Comparison of ENCODE assay signal across 1 cellular context in genomic region chr2:85591563-85591962, GRCh38.
TF ChIP-seq lines count a peak whose summit lies in the region.

No MANE protein-coding gene starts in this region.

TF ChIP-seq in H1, 55 proteins besides CTCF, POLR2A, EP300 and RAD21:
- no peak for TF ChIP-seq SP1 (IDR thresholded peaks at IDR 0.05; ENCODE audit: low read depth, low read length)
- no peak for TF ChIP-seq ZNF274 (IDR thresholded peaks at IDR 0.05; ENCODE audit: borderline replicate concordance, extremely low read depth, low read length)
- no peak for TF ChIP-seq NANOG (IDR thresholded peaks at IDR 0.05; ENCODE audit: insufficient read depth, low read depth, low read length, poor library complexity, severe bottlenecking)
- TF ChIP-seq ATF3 (IDR thresholded peaks at IDR 0.05; ENCODE audit: insufficient read depth, low read depth, low read length) = no peak
- no peak for TF ChIP-seq CHD1 (IDR thresholded peaks at IDR 0.05; ENCODE audit: low read depth, low read length)
- TF ChIP-seq BCL11A (IDR thresholded peaks at IDR 0.05; ENCODE audit: low read depth in 2 of 2, low read length in 2 of 2) = no peak
- TF ChIP-seq TBP (IDR thresholded peaks at IDR 0.05; ENCODE audit: low read depth, low read length) = no peak
- no peak for TF ChIP-seq TAF1 (IDR thresholded peaks at IDR 0.05; ENCODE audit: low read depth, low read length)
- TF ChIP-seq HDAC6 (IDR thresholded peaks at IDR 0.05; ENCODE audit: low read depth, low read length) = no peak
- TF ChIP-seq YY1 (IDR thresholded peaks at IDR 0.05; ENCODE audit: low read depth, low read length) = no peak
- no peak for TF ChIP-seq SP2 (IDR thresholded peaks at IDR 0.05; ENCODE audit: low read length)
- TF ChIP-seq EGR1 (IDR thresholded peaks at IDR 0.05; ENCODE audit: borderline replicate concordance, low read depth, low read length) = no peak
- TF ChIP-seq KDM4A (IDR thresholded peaks at IDR 0.05; ENCODE audit: low read depth, low read length, severe bottlenecking) = no peak
- TF ChIP-seq ATF2 (IDR thresholded peaks at IDR 0.05; ENCODE audit: low read length) = no peak
- TF ChIP-seq HDAC2 (IDR thresholded peaks at IDR 0.05; ENCODE audit: borderline replicate concordance in 1 of 2, low read depth in 2 of 2, low read length in 2 of 2) = no peak
- no peak for TF ChIP-seq SIN3A (conservative IDR thresholded peaks at IDR 0.05 in 1 of 2, IDR thresholded peaks at IDR 0.05 in 1 of 2; ENCODE audit: low read depth in 1 of 2, low read length in 2 of 2)
